ENCODE assay signal across 1 cellular context in the genomic region with DNA sequence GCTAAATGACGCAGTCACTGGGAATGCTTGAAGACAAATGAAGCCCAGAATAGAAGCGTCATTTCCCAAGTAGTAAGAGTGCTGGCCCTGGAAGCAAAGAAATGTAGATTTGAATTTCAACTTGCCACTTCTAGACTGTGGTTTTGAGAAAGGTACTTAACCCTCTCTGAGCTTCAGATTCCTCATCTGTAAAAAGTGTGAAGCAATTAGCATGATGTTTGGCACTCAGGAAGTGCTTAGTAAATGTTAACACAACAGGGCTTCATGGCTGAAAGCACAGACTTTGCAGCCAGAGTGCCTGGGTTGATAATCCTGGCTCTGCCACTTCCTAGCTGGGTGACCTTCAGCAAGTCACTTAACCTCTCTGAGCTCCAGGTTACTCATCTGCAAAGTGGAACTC.
TF ChIP-seq lines count a peak whose summit lies in the region.

No MANE protein-coding gene starts in this region.

TF ChIP-seq in A549, 52 proteins besides CTCF, POLR2A, EP300 and RAD21:
- no peak for TF ChIP-seq CBX2 (IDR thresholded peaks at IDR 0.05; ENCODE audit: borderline replicate concordance, low read depth)
- TF ChIP-seq TP53 (CRISPR knock-in tag; IDR thresholded peaks at IDR 0.05) = no peak
- TF ChIP-seq NR3C1 (IDR thresholded peaks at IDR 0.05) = no peak
- TF ChIP-seq, protein P1, sequence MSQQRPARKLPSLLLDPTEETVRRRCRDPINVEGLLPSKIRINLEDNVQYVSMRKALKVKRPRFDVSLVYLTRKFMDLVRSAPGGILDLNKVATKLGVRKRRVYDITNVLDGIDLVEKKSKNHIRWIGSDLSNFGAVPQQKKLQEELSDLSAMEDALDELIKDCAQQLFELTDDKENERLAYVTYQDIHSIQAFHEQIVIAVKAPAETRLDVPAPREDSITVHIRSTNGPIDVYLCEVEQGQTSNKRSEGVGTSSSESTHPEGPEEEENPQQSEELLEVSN (IDR thresholded peaks at IDR 0.05; ENCODE audit: borderline replicate concordance, low read depth) = no peak
- no peak for TF ChIP-seq NPAS2 (CRISPR knock-in tag; IDR thresholded peaks at IDR 0.05; ENCODE audit: borderline replicate concordance)
- TF ChIP-seq ZSCAN20 (CRISPR knock-in tag; IDR thresholded peaks at IDR 0.05) = no peak
- TF ChIP-seq, protein P2, sequence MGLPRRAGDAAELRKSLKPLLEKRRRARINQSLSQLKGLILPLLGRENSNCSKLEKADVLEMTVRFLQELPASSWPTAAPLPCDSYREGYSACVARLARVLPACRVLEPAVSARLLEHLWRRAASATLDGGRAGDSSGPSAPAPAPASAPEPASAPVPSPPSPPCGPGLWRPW (IDR thresholded peaks at IDR 0.05) = no peak
- TF ChIP-seq NFE2L2 (conservative IDR thresholded peaks at IDR 0.05; ENCODE audit: low read length) = no peak
- TF ChIP-seq GATA3 (IDR thresholded peaks at IDR 0.05; ENCODE audit: borderline replicate concordance) = no peak
- TF ChIP-seq RARB (CRISPR knock-in tag; IDR thresholded peaks at IDR 0.05) = no peak
- no peak for TF ChIP-seq KDM5A (IDR thresholded peaks at IDR 0.05)
- TF ChIP-seq JUNB (IDR thresholded peaks at IDR 0.05) = no peak
- TF ChIP-seq MAFK (IDR thresholded peaks at IDR 0.05; ENCODE audit: partially characterized antibody) = no peak
- TF ChIP-seq HOXA7 (CRISPR knock-in tag; IDR thresholded peaks at IDR 0.05) = no peak
- TF ChIP-seq EHF (CRISPR knock-in tag; IDR thresholded peaks at IDR 0.05) = no peak
- no peak for TF ChIP-seq JUN (IDR thresholded peaks at IDR 0.05)
- TF ChIP-seq TFCP2L1 (CRISPR knock-in tag; IDR thresholded peaks at IDR 0.05) = no peak
